8 cellular contexts compared by ENCODE assay signal in genomic region chr7:90403174-90404113, GRCh38. TPM values are rescaled to one million over a fixed set of nuclear protein-coding genes. Genes with fewer than 3 reads are reported as not detected.
A peak's percentile ranks its signal among the peaks of the same experiment; 100 is the strongest.
DNase-seq lines count a peak whose midpoint lies in the region; ATAC-seq, FAIRE-seq and TF ChIP-seq lines count a peak whose summit lies in the region.

TSS of gene CLDN12 (plus strand) at chr7:90403461. CDS start at chr7:90412677, 9,216 bp downstream.

- peak within 1 kb of the TSS; percentile 70 for H3K4me3 ChIP-seq in fibroblast of villous mesenchyme (ENCODE audit: low read depth, low read length)

- DNase-seq in ELR (ENCODE audit: low read depth) (peak; percentile 96), H54 (ENCODE audit: insufficient read length, low spot score) (peak; percentile 70), LoVo (ENCODE audit: low spot score) (peak; percentile 97), fibroblast of villous mesenchyme (ENCODE audit: low read depth) (peak; percentile 98), nephron progenitor cell (peak; percentile 80)
- DNase-seq in activated effector memory CD4-positive, alpha-beta T cell treated with anti-CD3 and anti-CD28 coated beads, Interleukin-2, amount 50 U/mL, for 16 hours: peak; percentile 87
- peak; percentile 77 to 91 for DNase-seq in stimulated activated naive CD8-positive, alpha-beta T cell treated with anti-CD3 and anti-CD28 coated beads, Interleukin-15, amount 100 ng/mL, for 72 hours

- H3K27ac Mint-ChIP-seq in nephron progenitor cell: peak within 1 kb of the TSS; percentile 98
- H3K27ac Mint-ChIP-seq in stimulated activated naive CD8-positive, alpha-beta T cell treated with anti-CD3 and anti-CD28 coated beads, Interleukin-15, amount 100 ng/mL, for 72 hours: peak within 1 kb of the TSS; percentile 95 to 98

- TF ChIP-seq POLR2A in H54 (IDR thresholded peaks at IDR 0.05; ENCODE audit: low read depth, low read length) (peak; percentile 69), Raji (IDR thresholded peaks at IDR 0.05; ENCODE audit: insufficient read depth, low read depth, low read length) (peak; percentile 57; the same call in 1 of the 2 replicates)

- TF ChIP-seq CTCF in fibroblast of villous mesenchyme (IDR thresholded peaks at IDR 0.05; ENCODE audit: insufficient read depth, low read depth, low read length): no peak
- no peak for TF ChIP-seq CTCF in nephron progenitor cell (IDR thresholded peaks at IDR 0.05)

- H3K27me3 Mint-ChIP-seq in nephron progenitor cell (ENCODE audit: low read depth, poor library complexity): peaks cover 29% of the 10 kb centered on the region
- no peaks in the 10 kb centered on the region for H3K27me3 Mint-ChIP-seq in stimulated activated naive CD8-positive, alpha-beta T cell treated with anti-CD3 and anti-CD28 coated beads, Interleukin-15, amount 100 ng/mL, for 72 hours

- peaks cover 3% of the 10 kb centered on the region for H3K9me3 Mint-ChIP-seq in nephron progenitor cell
- H3K9me3 Mint-ChIP-seq in stimulated activated naive CD8-positive, alpha-beta T cell treated with anti-CD3 and anti-CD28 coated beads, Interleukin-15, amount 100 ng/mL, for 72 hours: peaks cover 17 to 25% of the 10 kb centered on the region in 2 donors

- peak; percentile 96 for FAIRE-seq in H54 (lab: Jason Lieb, UNC)

- peaks cover 16% of the 10 kb centered on the region for H3K36me3 Mint-ChIP-seq in nephron progenitor cell (ENCODE audit: low read depth)

- H3K4me1 Mint-ChIP-seq in nephron progenitor cell: peaks cover 18% of the 10 kb centered on the region
- peaks cover 17% of the 10 kb centered on the region for H3K4me1 Mint-ChIP-seq in stimulated activated naive CD8-positive, alpha-beta T cell treated with anti-CD3 and anti-CD28 coated beads, Interleukin-15, amount 100 ng/mL, for 72 hours

- ATAC-seq in stimulated activated naive CD8-positive, alpha-beta T cell treated with anti-CD3 and anti-CD28 coated beads, Interleukin-15, amount 100 ng/mL, for 72 hours: peak; percentile 99

- H3K4me3 Mint-ChIP-seq in nephron progenitor cell: peak within 1 kb of the TSS; percentile 95
- peak within 1 kb of the TSS; percentile 94 to 99 for H3K4me3 Mint-ChIP-seq in stimulated activated naive CD8-positive, alpha-beta T cell treated with anti-CD3 and anti-CD28 coated beads, Interleukin-15, amount 100 ng/mL, for 72 hours

RNA-seq across cellular contexts. Expression of gene CLDN12, which starts in this region (rescaled TPM):
- 28.3 and 49.2 TPM in 2 replicates for total RNA-seq in fibroblast of villous mesenchyme

Comparison
In these comparisons a context has a peak if more than half of its experiments do, and no peak if none do; other contexts are left out.
1. Peak in every context shown above with its lines: DNase-seq, ATAC-seq and H3K4me3 ChIP-seq.